In the genomic region with DNA sequence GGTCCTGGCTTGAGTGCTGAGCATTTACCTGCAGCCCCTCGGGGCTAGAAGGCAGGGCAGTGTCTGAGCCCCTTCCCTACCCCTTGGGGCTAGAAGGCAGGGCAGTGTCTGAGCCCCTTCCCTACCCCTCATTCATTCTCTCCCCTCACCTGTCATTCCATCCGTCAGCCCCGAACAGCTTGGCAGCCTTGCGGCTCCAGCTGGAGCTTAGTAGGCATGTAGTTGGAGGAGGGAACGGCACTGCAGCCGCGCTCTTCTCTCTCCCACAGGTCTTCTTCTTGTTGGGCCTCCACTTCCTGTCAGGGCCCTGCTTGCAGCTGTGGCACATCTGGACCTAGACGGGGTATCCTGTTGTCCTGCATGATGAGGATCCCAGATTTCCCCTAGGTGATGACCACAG, we compare ENCODE assay signal across 9 cellular contexts. TPM values are rescaled to one million over a fixed set of nuclear protein-coding genes. Genes with fewer than 3 reads are reported as not detected.
DNase-seq lines count a peak whose midpoint lies in the region; ATAC-seq and TF ChIP-seq lines count a peak whose summit lies in the region.
"Had no signal": no experiment of that assay in that cellular context is flagged by ENCODE, and none has a peak within 500 bp of the region (broad histone marks: within the 10 kb centered on the region; RNA-seq: fewer than 3 reads in every experiment).

No MANE protein-coding gene starts in this region.

- no peak overlapping the region for H2AK5ac ChIP-seq in trophoblast cell (ENCODE audit: low read length)

- no peak overlapping the region for H3K4me2 ChIP-seq in trophoblast cell (ENCODE audit: low read length)

- no peak overlapping the region for H3K27ac ChIP-seq in CD8-positive, alpha-beta T cell (ENCODE audit: low read depth, low read length)
- H3K27ac ChIP-seq in brain microvascular endothelial cell (peak overlapping the region; percentile 2), trophoblast cell (ENCODE audit: low read depth, low read length) (no peak overlapping the region)

- peak overlapping the region; percentile 57 for H3K4ac ChIP-seq in trophoblast cell (ENCODE audit: low read depth, low read length)

- H3K4me3 ChIP-seq in AG04449 (ENCODE audit: low read depth, low read length), result peak overlapping the region; percentile 2; the same call in 1 of the 2 replicates
- no peak overlapping the region for H3K4me3 ChIP-seq in CD8-positive, alpha-beta T cell (ENCODE audit: low read depth, low read length)
- H3K4me3 ChIP-seq in brain microvascular endothelial cell (ENCODE audit: low read depth, low read length), result no peak overlapping the region
- H3K4me3 ChIP-seq in trophoblast cell (ENCODE audit: low read depth, low read length), result no peak overlapping the region

- H3K36me3 Mint-ChIP-seq in CD8-positive, alpha-beta T cell, result peaks cover 3% of the 10 kb centered on the region

- H2AFZ ChIP-seq in trophoblast cell (ENCODE audit: insufficient read depth, low read length, poor library complexity), result no peak overlapping the region

- H3K36me3 ChIP-seq in CD8-positive, alpha-beta T cell (ENCODE audit: insufficient read depth, low read length), result no peaks in the 10 kb centered on the region
- H3K36me3 ChIP-seq in brain microvascular endothelial cell (replicated peaks) (no peaks in the 10 kb centered on the region), trophoblast cell (ENCODE audit: control insufficient read depth in 1 of 2, insufficient read depth in 2 of 2, low read length in 2 of 2) (no peaks in the 10 kb centered on the region)

- no peak overlapping the region for H3K9ac ChIP-seq in trophoblast cell (ENCODE audit: low read length)

- H4K8ac ChIP-seq in trophoblast cell (ENCODE audit: low read depth, low read length), result no peak overlapping the region

- no peaks in the 10 kb centered on the region for H3K27me3 ChIP-seq in CD8-positive, alpha-beta T cell (ENCODE audit: insufficient read depth, low read length)
- no peaks in the 10 kb centered on the region for H3K27me3 ChIP-seq in brain microvascular endothelial cell (replicated peaks)
- H3K27me3 ChIP-seq in trophoblast cell (ENCODE audit: insufficient read depth, low read length), result no peaks in the 10 kb centered on the region

- POLR2A ChIA-PET in AG04449 (lab: Yijun Ruan, JAX), result interaction anchor here (1.0 kb wide), 1 partner anchor 10 kb away, joined by 3 read pairs; no protein-coding TSS in a partner anchor
- POLR2A ChIA-PET in CD8-positive, alpha-beta T cell (lab: Charles Lee), result no interaction called here

- no peak for ATAC-seq in CD8-positive, alpha-beta T cell

- H3K79me1 ChIP-seq in trophoblast cell (ENCODE audit: low read length), result no peaks in the 10 kb centered on the region

- H4K12ac ChIP-seq in trophoblast cell (ENCODE audit: low read depth, low read length), result no peak overlapping the region

- no peaks in the 10 kb centered on the region for H3K9me3 ChIP-seq in CD8-positive, alpha-beta T cell (ENCODE audit: low read length)
- H3K9me3 ChIP-seq in trophoblast cell (ENCODE audit: insufficient read depth, low read depth, low read length), result no peaks in the 10 kb centered on the region

- no peak overlapping the region for H2BK5ac ChIP-seq in trophoblast cell (ENCODE audit: low read depth, low read length, poor library complexity)

- peak overlapping the region; percentile 30 for H3K18ac ChIP-seq in trophoblast cell (ENCODE audit: low read length)

- no peak overlapping the region for H3K14ac ChIP-seq in trophoblast cell (ENCODE audit: low read length)

- intact Hi-C loops in CD8-positive, alpha-beta T cell (cut with DNase I, micrococcal nuclease), result no loop called here

- no peak overlapping the region for H2BK12ac ChIP-seq in trophoblast cell (ENCODE audit: low read length)

- no CpG with 5 or more reads among the region's 8 CpGs for WGBS in trophoblast cell (ENCODE audit: extremely low coverage, insufficient coverage, insufficient read length)

- in situ Hi-C loops in brain microvascular endothelial cell (cut with HindIII; ENCODE audit: low pct_ligation_motif_present, low sequenced_read_pairs), result no loop called here

- H3K4me3 Mint-ChIP-seq in CD8-positive, alpha-beta T cell, result no peak overlapping the region

- TF ChIP-seq CTCF in AG04449 (IDR thresholded peaks at IDR 0.05; ENCODE audit: insufficient read depth, low read length, missing control alignments) (no peak), brain microvascular endothelial cell (IDR thresholded peaks at IDR 0.05; ENCODE audit: low read depth, low read length, missing control alignments) (no peak)
- TF ChIP-seq CTCF in CD8-positive, alpha-beta T cell (IDR thresholded peaks at IDR 0.05), result no peak

- no peaks in the 10 kb centered on the region for H3K9me3 Mint-ChIP-seq in CD8-positive, alpha-beta T cell

- H3K27ac Mint-ChIP-seq in CD8-positive, alpha-beta T cell, result peak overlapping the region; percentile 11

- peaks cover 2% of the 10 kb centered on the region for H3K79me2 ChIP-seq in trophoblast cell (ENCODE audit: control insufficient read depth, insufficient read depth, low read length, poor library complexity)

- H2BK120ac ChIP-seq in trophoblast cell (ENCODE audit: insufficient read depth, low read length, poor library complexity), result no peak overlapping the region

- H4K91ac ChIP-seq in trophoblast cell (ENCODE audit: low read depth, low read length), result no peak overlapping the region

- peaks cover 72% of the 10 kb centered on the region for H3K4me1 ChIP-seq in CD8-positive, alpha-beta T cell (ENCODE audit: insufficient read depth, low read length)
- peaks cover 6 to 11% of the 10 kb centered on the region in 2 experiments for H3K4me1 ChIP-seq in trophoblast cell (ENCODE audit: control insufficient read depth in 1 of 2, insufficient read depth in 2 of 2, low read length in 2 of 2)

- peaks cover 86% of the 10 kb centered on the region for H3K4me1 Mint-ChIP-seq in CD8-positive, alpha-beta T cell (ENCODE audit: low read depth)

- no peaks in the 10 kb centered on the region for H3K27me3 Mint-ChIP-seq in CD8-positive, alpha-beta T cell (ENCODE audit: low read depth)

- no peak overlapping the region for H3K23ac ChIP-seq in trophoblast cell (ENCODE audit: low read length)

- CTCF ChIA-PET in AG04449 (lab: Yijun Ruan, JAX), result interaction anchor here (0.9 to 3.3 kb wide), 8 partner anchors 9 to 205 kb away, joined by 3 to 25 read pairs (median 4); no protein-coding TSS in a partner anchor
- CTCF ChIA-PET in CD8-positive, alpha-beta T cell (lab: Charles Lee), result interaction anchor here (1.0 to 2.5 kb wide), 3 partner anchors 20 to 275 kb away, joined by 4 to 7 read pairs (median 4); no protein-coding TSS in a partner anchor

- DNase-seq in AG04449 (ENCODE audit: low read depth, low spot score) (no peak), brain microvascular endothelial cell (no peak), trophoblast cell (no peak), RKO (ENCODE audit: low spot score) (no peak), DMS79 (lab: John Stamatoyannopoulos, UW) (no peak), NOMO-1 (lab: John Stamatoyannopoulos, UW; ENCODE audit: unreplicated experiment in 2 of 2) (no peak), NCI-H510A (lab: John Stamatoyannopoulos, UW) (no peak)
- DNase-seq in CD8-positive, alpha-beta T cell, result no peak
- DNase-seq: Kasumi-1 had no signal

RNA-seq across cellular contexts. Expression of a gene that starts 22.1 kb away (rescaled TPM):
- total RNA-seq in CD8-positive, alpha-beta T cell, result 100 to 1,000 TPM; 218 to 225 TPM
- polyA plus RNA-seq in trophoblast cell (2013), result 41.7 and 41.9 TPM in 2 replicates
